In the genomic region with DNA sequence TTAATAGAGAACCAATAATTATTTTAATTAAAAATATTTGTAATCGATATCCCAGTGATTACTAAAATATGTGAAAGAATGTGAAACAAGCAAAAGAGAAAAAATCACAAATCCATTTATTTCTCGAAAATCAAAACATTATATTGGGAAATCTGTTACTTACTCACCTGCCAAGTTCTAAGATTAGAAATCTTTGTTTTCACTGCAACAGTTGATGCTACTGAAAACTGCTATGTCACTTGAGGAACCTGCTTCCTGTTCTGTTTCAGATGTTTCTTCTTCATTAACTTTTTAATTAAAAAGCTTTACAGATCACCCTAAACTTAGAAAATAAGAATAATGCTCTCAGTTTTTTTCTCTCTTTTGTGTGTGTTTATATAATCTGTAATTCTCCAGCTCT, we compare ENCODE assay signal across 16 cellular contexts. TPM values are rescaled to one million over a fixed set of nuclear protein-coding genes. Genes with fewer than 3 reads are reported as not detected.
DNase-seq lines count a peak whose midpoint lies in the region; ATAC-seq, FAIRE-seq and TF ChIP-seq lines count a peak whose summit lies in the region.
"Had no signal": no experiment of that assay in that cellular context is flagged by ENCODE, and none has a peak within 500 bp of the region (broad histone marks: within the 10 kb centered on the region; RNA-seq: fewer than 3 reads in every experiment).

No MANE protein-coding gene starts in this region.

- 40% methylated on average over 2 of the region's 2 CpGs for WGBS in K562 (ENCODE audit: insufficient coverage, low coverage, missing lambda C conversion rate)

- TF ChIP-seq POLR2A in K562 (conservative IDR thresholded peaks at IDR 0.05): no peak

- H3K9me2 ChIP-seq in GM23338 (ENCODE audit: insufficient read depth): no peaks in the 10 kb centered on the region

- DNase-seq in NOMO-1 treated with DMSO at 0.1 percent for 48 hours (lab: John Stamatoyannopoulos, UW; ENCODE audit: unreplicated experiment) (peak; percentile 21), NOMO-1 treated with dmso at 0.1 percent for 144 hours (lab: John Stamatoyannopoulos, UW; ENCODE audit: unreplicated experiment) (no peak), GM23338 (ENCODE audit: low spot score) (no peak), K562 (ENCODE audit: extremely low read depth in 1 of 4, low spot score in 3 of 4) (no peak), NCI-H1436 treated with DMSO at 0.1 percent for 48 hours (lab: John Stamatoyannopoulos, UW) (no peak)
- DNase-seq in activated T-cell treated with anti-CD3 and anti-CD28 coated beads, Interleukin-2, amount 50 U/mL, for 1 hour: no peak
- no peak for DNase-seq in activated CD4-positive, alpha-beta T cell treated with anti-CD3 and anti-CD28 coated beads, Interleukin-2, amount 10 ng/mL, durations not matched to agents 7 days and 5 days
- DNase-seq: 8988T; CD4-positive, alpha-beta memory T cell; DMS153; DMS79; GF-D8; GOT3; H7 had no signal

- no peaks in the 10 kb centered on the region for H3F3A ChIP-seq in GM23338 (replicated peaks; ENCODE audit: low read depth)

- H3K4me2 ChIP-seq in GM23338 (no peak overlapping the region), K562 (ENCODE audit: insufficient read depth, low read length) (no peak overlapping the region)
- H3K4me2 ChIP-seq: BLaER1 had no signal

- CTCF ChIA-PET in K562 (lab: Yijun Ruan, JAX; ENCODE audit: low intra/inter-chr PET ratio): no interaction called here
- CTCF ChIA-PET in activated CD4-positive, alpha-beta T cell treated with anti-CD3 and anti-CD28 coated beads, Interleukin-2, amount 10 ng/mL, durations not matched to agents 7 days and 5 days (lab: Charles Lee): no interaction called here

- POLR2A ChIA-PET in K562 (lab: Yijun Ruan, JAX): no interaction called here
- POLR2A ChIA-PET in activated CD4-positive, alpha-beta T cell treated with anti-CD3 and anti-CD28 coated beads, Interleukin-2, amount 10 ng/mL, durations not matched to agents 7 days and 5 days (lab: Charles Lee): no interaction called here

- in situ Hi-C loops in K562 (cut with MboI): no loop called here

- FAIRE-seq in K562 (lab: Jason Lieb, UNC): no peak

- H3K27me3 Mint-ChIP-seq in GM23338 (ENCODE audit: insufficient read depth, low read depth, poor library complexity): no peaks in the 10 kb centered on the region
- H3K27me3 Mint-ChIP-seq in activated CD4-positive, alpha-beta T cell treated with anti-CD3 and anti-CD28 coated beads, Interleukin-2, amount 10 ng/mL, durations not matched to agents 7 days and 5 days: no peaks in the 10 kb centered on the region
- H3K27me3 Mint-ChIP-seq: CD4-positive, alpha-beta memory T cell had no signal

- no peak for TF ChIP-seq RAD21 in K562 (CRISPR knock-in tag; conservative IDR thresholded peaks at IDR 0.05 in 1 of 2, IDR thresholded peaks at IDR 0.05 in 1 of 2)

- no peaks in the 10 kb centered on the region for H3K9me1 ChIP-seq in K562 (ENCODE audit: control insufficient read depth, insufficient read depth, low read length)

- intact Hi-C loops in K562 (cut with micrococcal nuclease): no loop called here

- H4K20me1 ChIP-seq in GM23338 (replicated peaks; ENCODE audit: insufficient read depth): no peaks in the 10 kb centered on the region
- H4K20me1 ChIP-seq in K562 (replicated peaks; ENCODE audit: control insufficient read depth, insufficient read depth, low read length): no peaks in the 10 kb centered on the region
- H4K20me1 ChIP-seq: BLaER1 had no signal

- BruUV-seq in K562 (replicated peaks; lab: Mats Ljungman, UMichigan): no TSS peak

- no peaks in the 10 kb centered on the region for H3K9me3 Mint-ChIP-seq in GM23338
- H3K9me3 Mint-ChIP-seq in activated CD4-positive, alpha-beta T cell treated with anti-CD3 and anti-CD28 coated beads, Interleukin-2, amount 10 ng/mL, durations not matched to agents 7 days and 5 days: no peaks in the 10 kb centered on the region
- H3K9me3 Mint-ChIP-seq: CD14-positive monocyte; CD4-positive, alpha-beta memory T cell had no signal

- ATAC-seq in GM23338 (no peak), K562 (no peak)

- H3K9ac ChIP-seq in K562 (ENCODE audit: insufficient read depth in 1 of 2, low read depth in 2 of 2, low read length in 2 of 2): no peak overlapping the region
- H3K9ac ChIP-seq: BLaER1 had no signal

- H3K27ac ChIP-seq in GM23338 (ENCODE audit: low read depth) (no peak overlapping the region), K562 (ENCODE audit: extremely low read depth, low read depth, low read length) (no peak overlapping the region)
- H3K27ac ChIP-seq: BLaER1 had no signal

- no peaks in the 10 kb centered on the region for H3K27me3 ChIP-seq in GM23338 (ENCODE audit: insufficient read depth)
- H3K27me3 ChIP-seq in K562 (ENCODE audit: control insufficient read depth in 2 of 2, insufficient read depth in 2 of 2, low read length in 2 of 2): no peaks in the 10 kb centered on the region
- H3K27me3 ChIP-seq: BLaER1 had no signal

- H2AFZ ChIP-seq in GM23338 (no peak overlapping the region), K562 (ENCODE audit: low read depth, low read length) (no peak overlapping the region)

- H3K4me3 ChIP-seq in GM23338 (no peak overlapping the region), K562 (no peak overlapping the region)
- H3K4me3 ChIP-seq: BLaER1 had no signal

- no peaks in the 10 kb centered on the region for H3K36me3 Mint-ChIP-seq in GM23338 (ENCODE audit: low read depth)
- H3K36me3 Mint-ChIP-seq in activated CD4-positive, alpha-beta T cell treated with anti-CD3 and anti-CD28 coated beads, Interleukin-2, amount 10 ng/mL, durations not matched to agents 7 days and 5 days (ENCODE audit: low read depth): no peaks in the 10 kb centered on the region
- H3K36me3 Mint-ChIP-seq: CD4-positive, alpha-beta memory T cell had no signal

- no peaks in the 10 kb centered on the region for H3K4me1 ChIP-seq in GM23338 (ENCODE audit: insufficient read depth)
- H3K4me1 ChIP-seq in K562 (replicated peaks in 1 of 2; ENCODE audit: control insufficient read depth in 2 of 2, insufficient read depth in 2 of 2, low read length in 2 of 2): peaks cover 3 to 29% of the 10 kb centered on the region in 2 experiments; a peak in 4 of 5 replicates
- H3K4me1 ChIP-seq: BLaER1 had no signal

- H3K79me2 ChIP-seq in GM23338 (replicated peaks; ENCODE audit: insufficient read depth) (no peaks in the 10 kb centered on the region), K562 (ENCODE audit: control insufficient read depth, insufficient read depth, low read length) (no peaks in the 10 kb centered on the region)

- no peaks in the 10 kb centered on the region for H3K36me3 ChIP-seq in GM23338 (ENCODE audit: insufficient read depth)
- H3K36me3 ChIP-seq in K562 (ENCODE audit: control insufficient read depth, insufficient read depth, low read length): no peaks in the 10 kb centered on the region
- H3K36me3 ChIP-seq: BLaER1 had no signal

- peaks cover 2% of the 10 kb centered on the region; the same call in 2 of the 3 replicates for H3K4me1 Mint-ChIP-seq in GM23338
- no peaks in the 10 kb centered on the region for H3K4me1 Mint-ChIP-seq in activated CD4-positive, alpha-beta T cell treated with anti-CD3 and anti-CD28 coated beads, Interleukin-2, amount 10 ng/mL, durations not matched to agents 7 days and 5 days
- H3K4me1 Mint-ChIP-seq: CD4-positive, alpha-beta memory T cell had no signal

- no peak overlapping the region for H3K4me3 Mint-ChIP-seq in GM23338
- H3K4me3 Mint-ChIP-seq in activated CD4-positive, alpha-beta T cell treated with anti-CD3 and anti-CD28 coated beads, Interleukin-2, amount 10 ng/mL, durations not matched to agents 7 days and 5 days: no peak overlapping the region
- H3K4me3 Mint-ChIP-seq: CD14-positive monocyte; CD4-positive, alpha-beta memory T cell had no signal

- peak overlapping the region; percentile 91; the same call in 1 of the 2 replicates for H3K27ac Mint-ChIP-seq in GM23338
- no peak overlapping the region for H3K27ac Mint-ChIP-seq in activated CD4-positive, alpha-beta T cell treated with anti-CD3 and anti-CD28 coated beads, Interleukin-2, amount 10 ng/mL, durations not matched to agents 7 days and 5 days
- H3K27ac Mint-ChIP-seq: CD14-positive monocyte; CD4-positive, alpha-beta memory T cell had no signal

- peak; percentile 28; the same call in 1 of the 2 replicates for TF ChIP-seq EP300 in K562 (IDR thresholded peaks at IDR 0.05; ENCODE audit: low read length)

- TF ChIP-seq CTCF in GM23338 (conservative IDR thresholded peaks at IDR 0.05; ENCODE audit: low read depth in 2 of 2) (no peak), K562 (IDR thresholded peaks at IDR 0.05 in 2 of 3, conservative IDR thresholded peaks at IDR 0.05 in 1 of 3; ENCODE audit: insufficient read depth in 2 of 3, low read depth in 1 of 3, low read length in 3 of 3) (no peak)

- H3K9me3 ChIP-seq in K562 (replicated peaks; ENCODE audit: control insufficient read depth, insufficient read depth, low read depth, low read length): no peaks in the 10 kb centered on the region
- H3K9me3 ChIP-seq: BLaER1 had no signal

TF ChIP-seq in K562, 482 proteins besides CTCF, POLR2A, EP300 and RAD21 (continues in another document):
- TF ChIP-seq RCOR1 (IDR thresholded peaks at IDR 0.05; ENCODE audit: borderline replicate concordance in 1 of 2, low read depth in 2 of 2, low read length in 2 of 2): peak; percentile 28 to 81; a peak in 3 of 4 replicates
- no peak for TF ChIP-seq MYC (IDR thresholded peaks at IDR 0.05; ENCODE audit: low read depth, low read length)
- no peak for TF ChIP-seq MYC (CRISPR knock-in tag; IDR thresholded peaks at IDR 0.05; ENCODE audit: borderline replicate concordance, low read depth)

RNA-seq across cellular contexts. Expression of gene DPH6, which starts 13.7 kb away (rescaled TPM):
- total RNA-seq in GM23338 (2014; rRNA removed; shearing (Covaris generic)): 37.9 and 44.5 TPM in 2 replicates
- polyA plus RNA-seq in GM23338 (2016; fragmentation: Nextera tagmentation; extraction: Ambion mirVana): 42.4 and 46.9 TPM in 2 replicates
- 23.9 and 56.9 TPM in 2 replicates for total RNA-seq in K562 (2011; cell fraction: chromatin; rRNA removed; ENCODE audit: low replicate concordance)
- total RNA-seq in K562 (2011; cell fraction: nucleolus; rRNA removed): 12.2 and 18.3 TPM in 2 replicates
- total RNA-seq in K562 (2011; cell fraction: nucleoplasm; rRNA removed): 17.7 and 26.4 TPM in 2 replicates
- 7.6 and 15.3 TPM in 2 replicates for total RNA-seq in K562 (2014; rRNA removed)
- 26.0 and 31.8 TPM in 2 replicates for total RNA-seq in K562 (2014; rRNA removed; fragmentation: Illumina TruSeq; extraction: Trizol)
- 14.0 and 17.4 TPM in 2 replicates for total RNA-seq in K562 (2015; rRNA removed; fragmentation: Illumina TruSeq; extraction: Trizol)
- 17.6 and 18.8 TPM in 2 replicates for total RNA-seq in K562 (2021)
- 22.3 and 30.9 TPM in 2 replicates for polyA plus RNA-seq in K562 (2011; rRNA removed)
- polyA plus RNA-seq in K562 (2011; cell fraction: cytosol; rRNA removed): 11.0 and 13.7 TPM in 2 replicates
- polyA plus RNA-seq in K562 (2011; cell fraction: nucleus; rRNA removed): 29.4 and 30.3 TPM in 2 replicates
- polyA plus RNA-seq in K562 (2012): 14.4 and 18.2 TPM in 2 replicates
- 10.1 and 10.6 TPM in 2 replicates for polyA plus RNA-seq in K562 (2014; fragmentation: Illumina TruSeq; extraction: Trizol)
- polyA plus RNA-seq in K562 (2014; fragmentation: Nextera tagmentation; extraction: Ambion mirVana): 10 to 100 TPM; 58.7 to 69.1 TPM
- polyA plus RNA-seq in K562 (2014; rRNA removed): 12.7 and 14.4 TPM in 2 replicates
- polyA minus RNA-seq in K562 (2011; rRNA and poly(A)+ RNA removed): 54.7 and 54.8 TPM in 2 replicates
- polyA minus RNA-seq in K562 (2011; cell fraction: cytosol; rRNA and poly(A)+ RNA removed): 5.3 and 12.6 TPM in 2 replicates
- polyA minus RNA-seq in K562 (2011; cell fraction: nucleus; rRNA and poly(A)+ RNA removed): 53.6 and 70.6 TPM in 2 replicates
- 10 to 100 TPM in 1 of 2 experiments, 1 to 10 TPM in 1; 8.8 to 13.9 TPM for total RNA-seq in activated CD4-positive, alpha-beta T cell treated with anti-CD3 and anti-CD28 coated beads, Interleukin-2, amount 10 ng/mL, durations not matched to agents 7 days and 5 days
